Comparison of ENCODE assay signal across 8 cellular contexts in genomic region chr1:156193208-156193487, GRCh38. TPM values are rescaled to one million over a fixed set of nuclear protein-coding genes. Genes with fewer than 3 reads are reported as not detected.
DNase-seq lines count a peak whose midpoint lies in the region; ATAC-seq and TF ChIP-seq lines count a peak whose summit lies in the region.

No MANE protein-coding gene starts in this region.

- DNase-seq in mammary epithelial cell (no peak), amniotic stem cell (lab: John Stamatoyannopoulos, UW) (no peak), midbrain (lab: John Stamatoyannopoulos, UW) (no peak)

- peak overlapping the region; percentile 48; the same call in 1 of the 2 replicates for H3K9ac ChIP-seq in HUES64 (ENCODE audit: low read depth, low read length)
- peak overlapping the region; percentile 59 for H3K9ac ChIP-seq in mammary epithelial cell (ENCODE audit: insufficient read depth, low read length)
- peak overlapping the region; percentile 47 for H3K9ac ChIP-seq in muscle layer of colon (ENCODE audit: low read length)

- BruUV-seq in mammary epithelial cell (replicated peaks; lab: Mats Ljungman, UMichigan) = no TSS peak

- peaks cover 6% of the 10 kb centered on the region for H3K9me3 ChIP-seq in HUES64 (ENCODE audit: insufficient read depth, low read depth, low read length)
- H3K9me3 ChIP-seq in mammary epithelial cell (replicated peaks; ENCODE audit: insufficient read depth, low read length) = no peaks in the 10 kb centered on the region
- H3K9me3 ChIP-seq in muscle layer of colon (ENCODE audit: low read length) = no peaks in the 10 kb centered on the region

- peak overlapping the region; percentile 85 for H3K4me3 ChIP-seq in HUES64 (ENCODE audit: low read length)
- peak overlapping the region; percentile 55 to 80 (median 68) for H3K4me3 ChIP-seq in mammary epithelial cell (replicated peaks in 1 of 3; ENCODE audit: insufficient read depth in 1 of 3, low read depth in 2 of 3, low read length in 3 of 3)
- peak overlapping the region; percentile 4 to 97 for H3K4me3 ChIP-seq in muscle layer of colon (ENCODE audit: low read depth in 1 of 2, low read length in 2 of 2)

- peaks cover 9% of the 10 kb centered on the region; the same call in 1 of the 2 replicates for H3K4me1 ChIP-seq in HUES64 (ENCODE audit: insufficient read depth, low read length)
- peaks cover 9% of the 10 kb centered on the region for H3K4me1 ChIP-seq in mammary epithelial cell (ENCODE audit: insufficient read depth, low read length)
- peaks cover 22% of the 10 kb centered on the region for H3K4me1 ChIP-seq in muscle layer of colon (ENCODE audit: insufficient read depth, low read length)

- in situ Hi-C loops in mammary epithelial cell (cut with MboI; ENCODE audit: low sequenced_read_pairs in 2 of 2) = no loop called here

- no peaks in the 10 kb centered on the region for H4K20me1 ChIP-seq in mammary epithelial cell (ENCODE audit: insufficient read depth, low read length)

- peak overlapping the region; percentile 89 for H3K4me2 ChIP-seq in mammary epithelial cell (ENCODE audit: insufficient read depth, low read depth, low read length)

- ATAC-seq in HG03135 (IDR thresholded peaks at IDR 0.05; ENCODE audit: unreplicated experiment) (no peak), GM21619 (IDR thresholded peaks at IDR 0.05; ENCODE audit: unreplicated experiment) (no peak)

- peak overlapping the region; percentile 88 for H2AFZ ChIP-seq in mammary epithelial cell (ENCODE audit: low read depth, low read length)

- H3K27ac ChIP-seq in 22Rv1 (peak overlapping the region; percentile 95), HUES64 (ENCODE audit: low read depth, low read length) (peak overlapping the region; percentile 74), mammary epithelial cell (ENCODE audit: insufficient read depth, low read depth, low read length) (peak overlapping the region; percentile 74), muscle layer of colon (ENCODE audit: low read depth, low read length) (peak overlapping the region; percentile 65)

- 97% methylated on average over 6 of the region's 7 CpGs for WGBS in HUES64
- 25% methylated on average over 7 of the region's 7 CpGs for WGBS in mammary epithelial cell (ENCODE audit: low coverage, missing lambda C conversion rate)

- no peaks in the 10 kb centered on the region for H3K27me3 ChIP-seq in HUES64 (ENCODE audit: insufficient read depth, low read length)
- no peaks in the 10 kb centered on the region for H3K27me3 ChIP-seq in mammary epithelial cell (ENCODE audit: insufficient read depth, low read length)
- H3K27me3 ChIP-seq in muscle layer of colon (ENCODE audit: control insufficient read depth in 1 of 2, insufficient read depth in 2 of 2, low read length in 2 of 2) = no peaks in the 10 kb centered on the region

- TF ChIP-seq CTCF in 22Rv1 (IDR thresholded peaks at IDR 0.05) (no peak), mammary epithelial cell (conservative IDR thresholded peaks at IDR 0.05 in 1 of 2, IDR thresholded peaks at IDR 0.05 in 1 of 2; ENCODE audit: extremely low read depth in 1 of 2, insufficient read depth in 1 of 2, low read depth in 1 of 2, low read length in 2 of 2) (no peak)

- peaks cover 40% of the 10 kb centered on the region for H3K79me2 ChIP-seq in mammary epithelial cell (ENCODE audit: insufficient read depth, low read length)

- dilution Hi-C loops in mammary epithelial cell (cut with HindIII; ENCODE audit: low sequenced_read_pairs) = loop anchor here (10.0 kb wide), 1 partner anchor 348 kb away; no protein-coding TSS in a partner anchor

- intact Hi-C loops in mammary epithelial cell (cut with micrococcal nuclease) = loop anchor here (5.0 kb wide), 2 partner anchors 46 to 89 kb away; partner anchors contain the start of genes SMG5 and TMEM79

- H3K36me3 ChIP-seq in HUES64 (ENCODE audit: insufficient read depth, low read length) = peaks cover 16% of the 10 kb centered on the region
- peaks cover 3% of the 10 kb centered on the region for H3K36me3 ChIP-seq in mammary epithelial cell (ENCODE audit: insufficient read depth, low read length)
- no peaks in the 10 kb centered on the region for H3K36me3 ChIP-seq in muscle layer of colon (ENCODE audit: insufficient read depth, low read length)

- CTCF ChIA-PET in mammary epithelial cell (lab: Charles Lee; ENCODE audit: low non-redundant PET) = no interaction called here

RNA-seq across cellular contexts. Expression of gene SLC25A44, which starts 0.8 kb away (rescaled TPM):
- polyA plus RNA-seq in HUES64 (2013, experiment 1 of 2) = 19.3 TPM
- 20.0 TPM for polyA plus RNA-seq in HUES64 (2013, experiment 2 of 2)
- total RNA-seq in mammary epithelial cell = 10 to 100 TPM; 15.8 to 18.5 TPM
- polyA plus RNA-seq in mammary epithelial cell = 29.2 TPM
- 25.3 TPM for polyA minus RNA-seq in mammary epithelial cell

RNA-seq across cellular contexts. Expression of gene PMF1, which starts 19.7 kb away (rescaled TPM):
- polyA plus RNA-seq in HUES64 (2013, experiment 1 of 2) = 99.5 TPM
- 96.0 TPM for polyA plus RNA-seq in HUES64 (2013, experiment 2 of 2)
- total RNA-seq in mammary epithelial cell = 10 to 100 TPM; 23.8 to 33.2 TPM
- polyA plus RNA-seq in mammary epithelial cell = 53.0 TPM
- 15.9 TPM for polyA minus RNA-seq in mammary epithelial cell

RNA-seq across cellular contexts. Expression of gene SEMA4A, which starts 39.8 kb away (rescaled TPM):
- 5.7 TPM for polyA plus RNA-seq in HUES64 (2013, experiment 1 of 2)
- 4.9 TPM for polyA plus RNA-seq in HUES64 (2013, experiment 2 of 2)
- total RNA-seq in mammary epithelial cell = 10 to 100 TPM in 1 of 2 donors, 1 to 10 TPM in 1; 3.5 to 10.6 TPM
- polyA plus RNA-seq in mammary epithelial cell = 6.7 TPM
- polyA minus RNA-seq in mammary epithelial cell = 13.4 TPM

RNA-seq across cellular contexts. Expression of gene BGLAP, which starts 48.8 kb away (rescaled TPM):
- not detected for polyA plus RNA-seq in HUES64 (2013, experiment 1 of 2)
- 1.3 TPM for polyA plus RNA-seq in HUES64 (2013, experiment 2 of 2)
- not detected for total RNA-seq in mammary epithelial cell
- polyA plus RNA-seq in mammary epithelial cell = 0.29 TPM
- not detected for polyA minus RNA-seq in mammary epithelial cell

RNA-seq across cellular contexts. Expression of gene PAQR6, which starts 54.7 kb away (rescaled TPM):
- polyA plus RNA-seq in HUES64 (2013, experiment 1 of 2) = 1.9 TPM
- 2.4 TPM for polyA plus RNA-seq in HUES64 (2013, experiment 2 of 2)
- 1 to 10 TPM; 2.8 to 7.6 TPM for total RNA-seq in mammary epithelial cell
- polyA plus RNA-seq in mammary epithelial cell = 1.6 TPM
- 1.2 TPM for polyA minus RNA-seq in mammary epithelial cell
